ENCODE assay signal across 7 cellular contexts in genomic region chr1:35769188-35769758, GRCh38. TPM values are rescaled to one million over a fixed set of nuclear protein-coding genes. Genes with fewer than 3 reads are reported as not detected.
DNase-seq lines count a peak whose midpoint lies in the region; ATAC-seq, FAIRE-seq and TF ChIP-seq lines count a peak whose summit lies in the region.

No MANE protein-coding gene starts in this region.

- no peak overlapping the region for H3K27ac Mint-ChIP-seq in astrocyte (ENCODE audit: unreplicated experiment)

- no peaks in the 10 kb centered on the region for H3K4me1 ChIP-seq in astrocyte (ENCODE audit: insufficient read depth, low read length)

- peak overlapping the region; percentile 91 for H3K4me2 ChIP-seq in astrocyte (ENCODE audit: low read length)

- peaks cover 4% of the 10 kb centered on the region for H3K4me1 Mint-ChIP-seq in astrocyte (ENCODE audit: low read depth, unreplicated experiment)

- FAIRE-seq in astrocyte (lab: Jason Lieb, UNC) = no peak

- H3K9me3 ChIP-seq in astrocyte (ENCODE audit: insufficient read depth, low read depth, low read length) = no peaks in the 10 kb centered on the region

- H3K4me3 Mint-ChIP-seq in astrocyte (ENCODE audit: unreplicated experiment) = peak overlapping the region; percentile 87

- no peaks in the 10 kb centered on the region for H3K27me3 Mint-ChIP-seq in astrocyte (ENCODE audit: low read depth, unreplicated experiment)

- H3K4me3 ChIP-seq in astrocyte (ENCODE audit: insufficient read depth, low read depth, low read length) (peak overlapping the region; percentile 75), retinal pigment epithelial cell (ENCODE audit: low read length) (peak overlapping the region; percentile 89)

- H3K9me3 Mint-ChIP-seq in astrocyte (ENCODE audit: unreplicated experiment) = no peaks in the 10 kb centered on the region

- TF ChIP-seq CTCF in astrocyte (IDR thresholded peaks at IDR 0.05; ENCODE audit: insufficient read depth, low read depth, low read length) (no peak), retinal pigment epithelial cell (conservative IDR thresholded peaks at IDR 0.05; ENCODE audit: low read depth, low read length) (no peak)

- no peaks in the 10 kb centered on the region for H3K27me3 ChIP-seq in astrocyte (ENCODE audit: insufficient read depth, low read length)

- peaks cover 27% of the 10 kb centered on the region for H3K79me2 ChIP-seq in astrocyte (ENCODE audit: insufficient read depth, low read length)

- peak; percentile 58 for DNase-seq in NCI-H1694 (lab: John Stamatoyannopoulos, UW)
- peak; percentile 62 to 92 (median 75) for DNase-seq in T-helper 2 cell
- peak; percentile 70 for DNase-seq in astrocyte (ENCODE audit: low read depth)
- DNase-seq in hypothalamus (lab: John Stamatoyannopoulos, UW) = peak in 48 of 51 donors; percentile 3 to 73 (median 45)
- DNase-seq in retinal pigment epithelial cell (ENCODE audit: low read depth) = peak; percentile 48

- no peaks in the 10 kb centered on the region for H4K20me1 ChIP-seq in astrocyte (ENCODE audit: insufficient read depth, low read length)

- ATAC-seq in GM18499 (IDR thresholded peaks at IDR 0.05; ENCODE audit: insufficient read depth, unreplicated experiment) (peak; percentile 35), HG02885 (IDR thresholded peaks at IDR 0.05; ENCODE audit: poor library complexity, unreplicated experiment) (peak; percentile 79)

- peak overlapping the region; percentile 74 for H3K27ac ChIP-seq in astrocyte (ENCODE audit: low read depth, low read length)

- peak overlapping the region; percentile 83 for H3K9ac ChIP-seq in astrocyte (ENCODE audit: low read length)

- H3K36me3 ChIP-seq in astrocyte (ENCODE audit: insufficient read depth, low read length) = no peaks in the 10 kb centered on the region

- H2AFZ ChIP-seq in astrocyte (ENCODE audit: low read depth, low read length) = peak overlapping the region; percentile 88

- H3K36me3 Mint-ChIP-seq in astrocyte (ENCODE audit: low read depth, unreplicated experiment) = no peaks in the 10 kb centered on the region

RNA-seq across cellular contexts. Expression of gene CLSPN, which starts 0.5 kb away (rescaled TPM):
- 4.3 and 5.3 TPM in 2 replicates for total RNA-seq in astrocyte

RNA-seq across cellular contexts. Expression of gene AGO4, which starts 38.5 kb away (rescaled TPM):
- total RNA-seq in astrocyte = 9.8 and 10.0 TPM in 2 replicates

RNA-seq across cellular contexts. Expression of gene C1orf216, which starts 50.6 kb away (rescaled TPM):
- 12.2 and 12.5 TPM in 2 replicates for total RNA-seq in astrocyte

Comparison
In these comparisons a context has a peak if more than half of its experiments do, and no peak if none do; other contexts are left out.
1. Peak in every context shown above with its lines: DNase-seq, ATAC-seq, H3K4me3 ChIP-seq and H3K27ac ChIP-seq.